Comparison of ENCODE assay signal across 21 cellular contexts in genomic region chr14:23174785-23175184, GRCh38. TPM values are rescaled to one million over a fixed set of nuclear protein-coding genes. Genes with fewer than 3 reads are reported as not detected.
DNase-seq lines count a peak whose midpoint lies in the region; ATAC-seq, FAIRE-seq and TF ChIP-seq lines count a peak whose summit lies in the region.
"Had no signal": no experiment of that assay in that cellular context is flagged by ENCODE, and none has a peak within 500 bp of the region (broad histone marks: within the 10 kb centered on the region; RNA-seq: fewer than 3 reads in every experiment).

No MANE protein-coding gene starts in this region.

- CTCF ChIA-PET in HEK293 (lab: Yijun Ruan, JAX): interaction anchor here (1.2 to 10.0 kb wide), 5 partner anchors 9 to 362 kb away, joined by 3 to 68 read pairs (median 3); partner anchors contain the start of genes CEBPE and SLC7A8

- H3K9me3 ChIP-seq in HEK293 (ENCODE audit: control insufficient read depth, insufficient read depth, low read depth, low read length) (no peaks in the 10 kb centered on the region), psoas muscle (no peaks in the 10 kb centered on the region)
- H3K9me3 ChIP-seq: lower lobe of right lung, neutrophil had no signal

- POLR2A ChIA-PET in HEK293 (lab: Yijun Ruan, JAX): no interaction called here

- H3K27ac ChIP-seq in HEK293 (ENCODE audit: extremely low read depth, low read depth, low read length) (no peak overlapping the region), caudate nucleus (ENCODE audit: low read depth, low read length) (peak overlapping the region; percentile 56), layer of hippocampus (ENCODE audit: low read depth, low read length) (peak overlapping the region; percentile 35), psoas muscle (peak overlapping the region; percentile 67), brain microvascular endothelial cell (no peak overlapping the region)
- H3K27ac ChIP-seq: epithelial cell of prostate, lower lobe of right lung, neutrophil had no signal

- intact Hi-C loops in psoas muscle (cut with DNase I): no loop called here

- 65 to 77% (median 70%) methylated on average over 4 of the region's 4 CpGs for WGBS in psoas muscle, 3 donors

- DNase-seq in caudate nucleus (lab: John Stamatoyannopoulos, UW) (no peak), psoas muscle (no peak), brain microvascular endothelial cell (no peak), GM12891 (ENCODE audit: insufficient read length, low spot score) (no peak)
- DNase-seq: activated CD4-positive, CD25-positive, alpha-beta regulatory T cell; activated CD8-positive, alpha-beta memory T cell treated with anti-CD3 and anti-CD28 coated beads, Interleukin-2, amount 10 ng/mL, durations not matched to agents 7 days and 5 days; activated effector memory CD4-positive, alpha-beta T cell treated with Interleukin-2 at 50 U/mL for 16 hours; lower lobe of right lung; NCI-H2029 treated with DMSO at 0.1 percent for 48 hours; SHP77; stimulated activated CD4-positive, alpha-beta T cell treated with anti-CD3 and anti-CD28 coated beads, Interleukin-1b, Interleukin-23, amount 100 ng/mL, for 48 hours had no signal

- H3K36me3 ChIP-seq in HEK293 (ENCODE audit: control insufficient read depth in 2 of 2, insufficient read depth in 1 of 2, low read length in 2 of 2) (no peaks in the 10 kb centered on the region), psoas muscle (ENCODE audit: insufficient read depth in 1 of 2, low read depth in 1 of 2) (peaks cover 2 to 4% of the 10 kb centered on the region in 2 donors), brain microvascular endothelial cell (replicated peaks) (no peaks in the 10 kb centered on the region)
- H3K36me3 ChIP-seq: lower lobe of right lung, neutrophil had no signal

- ATAC-seq in psoas muscle: peak in 2 of 4 donors; percentile 11 to 39
- no peak for ATAC-seq in HG02938 (IDR thresholded peaks at IDR 0.05; ENCODE audit: unreplicated experiment)
- ATAC-seq in HG03108 (IDR thresholded peaks at IDR 0.05; ENCODE audit: unreplicated experiment): no peak
- ATAC-seq: activated CD8-positive, alpha-beta memory T cell treated with anti-CD3 and anti-CD28 coated beads, Interleukin-2, amount 10 ng/mL, durations not matched to agents 7 days and 5 days; sciatic nerve had no signal

- in situ Hi-C loops in brain microvascular endothelial cell (cut with HindIII; ENCODE audit: low pct_ligation_motif_present, low sequenced_read_pairs): no loop called here

- H3K4me3 ChIP-seq in HEK293 (ENCODE audit: low read depth, low read length) (no peak overlapping the region), psoas muscle (no peak overlapping the region), brain microvascular endothelial cell (ENCODE audit: low read depth, low read length) (no peak overlapping the region)
- H3K4me3 ChIP-seq: lower lobe of right lung had no signal

- no peak for FAIRE-seq in GM12891 (lab: Jason Lieb, UNC)
- FAIRE-seq: colon had no signal

- TF ChIP-seq CTCF in HEK293 (tag by site-specific recombination; IDR thresholded peaks at IDR 0.05) (no peak), psoas muscle (IDR thresholded peaks at IDR 0.05) (no peak), brain microvascular endothelial cell (IDR thresholded peaks at IDR 0.05; ENCODE audit: low read depth, low read length, missing control alignments) (no peak)

- peaks cover 23% of the 10 kb centered on the region for H3K4me1 ChIP-seq in HEK293 (ENCODE audit: control insufficient read depth, insufficient read depth, low read length)
- H3K4me1 ChIP-seq in psoas muscle: peaks cover 40% of the 10 kb centered on the region

- no peaks in the 10 kb centered on the region for H3K27me3 ChIP-seq in layer of hippocampus (ENCODE audit: control insufficient read depth, insufficient read depth, low read length)
- no peaks in the 10 kb centered on the region for H3K27me3 ChIP-seq in psoas muscle (ENCODE audit: insufficient read depth in 3 of 3, low read length in 2 of 3)
- H3K27me3 ChIP-seq in brain microvascular endothelial cell (replicated peaks): peaks cover 2% of the 10 kb centered on the region
- H3K27me3 ChIP-seq: neutrophil had no signal

- no peak for TF ChIP-seq POLR2A in GM12891 (IDR thresholded peaks at IDR 0.05; ENCODE audit: low read depth, low read length)

TF ChIP-seq in HEK293, 187 proteins besides CTCF, POLR2A, EP300 and RAD21 (continues in another document):
- TF ChIP-seq, protein P1, sequence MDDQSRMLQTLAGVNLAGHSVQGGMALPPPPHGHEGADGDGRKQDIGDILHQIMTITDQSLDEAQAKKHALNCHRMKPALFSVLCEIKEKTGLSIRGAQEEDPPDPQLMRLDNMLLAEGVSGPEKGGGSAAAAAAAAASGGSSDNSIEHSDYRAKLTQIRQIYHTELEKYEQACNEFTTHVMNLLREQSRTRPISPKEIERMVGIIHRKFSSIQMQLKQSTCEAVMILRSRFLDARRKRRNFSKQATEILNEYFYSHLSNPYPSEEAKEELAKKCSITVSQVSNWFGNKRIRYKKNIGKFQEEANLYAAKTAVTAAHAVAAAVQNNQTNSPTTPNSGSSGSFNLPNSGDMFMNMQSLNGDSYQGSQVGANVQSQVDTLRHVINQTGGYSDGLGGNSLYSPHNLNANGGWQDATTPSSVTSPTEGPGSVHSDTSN (CRISPR knock-in tag; IDR thresholded peaks at IDR 0.05): no peak
- TF ChIP-seq ZFP3 (tag by site-specific recombination; IDR thresholded peaks at IDR 0.05; ENCODE audit: low read depth): no peak
- no peak for TF ChIP-seq ZNF830 (tag by site-specific recombination; IDR thresholded peaks at IDR 0.05; ENCODE audit: low read depth)
- TF ChIP-seq, protein P2, sequence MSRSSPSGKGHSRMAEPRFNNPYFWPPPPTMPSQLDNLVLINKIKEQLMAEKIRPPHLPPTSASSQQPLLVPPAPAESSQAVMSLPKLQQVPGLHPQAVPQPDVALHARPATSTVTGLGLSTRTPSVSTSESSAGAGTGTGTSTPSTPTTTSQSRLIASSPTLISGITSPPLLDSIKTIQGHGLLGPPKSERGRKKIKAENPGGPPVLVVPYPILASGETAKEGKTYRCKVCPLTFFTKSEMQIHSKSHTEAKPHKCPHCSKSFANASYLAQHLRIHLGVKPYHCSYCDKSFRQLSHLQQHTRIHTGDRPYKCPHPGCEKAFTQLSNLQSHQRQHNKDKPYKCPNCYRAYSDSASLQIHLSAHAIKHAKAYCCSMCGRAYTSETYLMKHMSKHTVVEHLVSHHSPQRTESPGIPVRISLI (tag by site-specific recombination; IDR thresholded peaks at IDR 0.05): no peak
- no peak for TF ChIP-seq TCF7L2 (IDR thresholded peaks at IDR 0.05; ENCODE audit: borderline replicate concordance, low read depth, low read length)
- TF ChIP-seq ZBTB7A (tag by site-specific recombination; IDR thresholded peaks at IDR 0.05; ENCODE audit: low read depth): no peak
- no peak for TF ChIP-seq KLF9 (tag by site-specific recombination; IDR thresholded peaks at IDR 0.05; ENCODE audit: low read depth)
- TF ChIP-seq BCL11B (tag by site-specific recombination; IDR thresholded peaks at IDR 0.05; ENCODE audit: low read depth): no peak
- no peak for TF ChIP-seq IKZF3 (tag by site-specific recombination; IDR thresholded peaks at IDR 0.05)
- TF ChIP-seq ZFHX2 (tag by site-specific recombination; conservative IDR thresholded peaks at IDR 0.05): no peak
- peak; percentile 6; the same call in 1 of the 2 replicates for TF ChIP-seq ZNF600 (tag by site-specific recombination; IDR thresholded peaks at IDR 0.05)

TF ChIP-seq in GM12891, 5 proteins besides CTCF, POLR2A, EP300 and RAD21:
- TF ChIP-seq POU2F2 (IDR thresholded peaks at IDR 0.05; ENCODE audit: low read depth, low read length): no peak
- no peak for TF ChIP-seq TAF1 (IDR thresholded peaks at IDR 0.05; ENCODE audit: low read depth, low read length)
- TF ChIP-seq SPI1 (IDR thresholded peaks at IDR 0.05; ENCODE audit: low read depth, low read length): no peak
- no peak for TF ChIP-seq POLR2AphosphoS5 (IDR thresholded peaks at IDR 0.05; ENCODE audit: low read depth, low read length)
- no peak for TF ChIP-seq PAX5 (IDR thresholded peaks at IDR 0.05; ENCODE audit: insufficient read depth, low read length, severe bottlenecking)

RNA-seq across cellular contexts. Expression of gene SLC7A8, which starts 8.7 kb away (rescaled TPM):
- total RNA-seq in psoas muscle: 10 to 100 TPM in 3 of 4 donors, 1 to 10 TPM in 1; 7.5 to 43.0 (median 24.1) TPM
- 10 to 100 TPM; 10.4 to 72.6 (median 44.2) TPM for polyA plus RNA-seq in psoas muscle
- not detected for polyA plus RNA-seq in GM12891 (2012; ENCODE audit: low read depth, missing spikeins)
- total RNA-seq: IMR-90 had no signal

RNA-seq across cellular contexts. Expression of gene CEBPE, which starts 55.7 kb away (rescaled TPM):
- total RNA-seq in psoas muscle: under 1 TPM in 2 of 4 donors, not detected in 2; 0.17 to 0.22 TPM
- under 1 TPM in 2 of 3 donors, not detected in 1; 0.03 to 0.19 TPM for polyA plus RNA-seq in psoas muscle
- polyA plus RNA-seq in GM12891 (2012; ENCODE audit: low read depth, missing spikeins): 0.05 TPM
- total RNA-seq: IMR-90, NCI-H460 had no signal

Comparison
In these comparisons a context has a peak if more than half of its experiments do, and no peak if none do; other contexts are left out.
1. H3K27ac ChIP-seq: peak in caudate nucleus (single experiment), layer of hippocampus (single experiment) and psoas muscle (single experiment); none in HEK293 (single experiment) and brain microvascular endothelial cell (single experiment).